ENCODE assay signal across 16 cellular contexts in genomic region chr5:118441956-118442355, GRCh38.
A peak's percentile ranks its signal among the peaks of the same experiment; 100 is the strongest.
DNase-seq lines count a peak whose midpoint lies in the region; ATAC-seq and TF ChIP-seq lines count a peak whose summit lies in the region.
"Had no signal": no experiment of that assay in that cellular context is flagged by ENCODE, and none has a peak within 500 bp of the region (broad histone marks: within the 10 kb centered on the region; RNA-seq: fewer than 3 reads in every experiment).

No MANE protein-coding gene starts in this region.

- DNase-seq in left ventricle myocardium inferior: no peak
- no peak for DNase-seq in right atrium auricular region (ENCODE audit: low spot score)
- DNase-seq in WTC11 (ENCODE audit: low spot score): no peak
- no peak for DNase-seq in left ventricle myocardium superior
- no peak for DNase-seq in NCI-H146 (lab: John Stamatoyannopoulos, UW)
- DNase-seq: C1 segment of cervical spinal cord; Calu3; CD4-positive, alpha-beta memory T cell; COR-L47; DMS53; DMS79 treated with DMSO at 0.1 percent for 48 hours; GF-D8; GOT3; H7; HCEC 1CT had no signal

- H3K36me3 ChIP-seq in left ventricle myocardium inferior (no peaks in the 10 kb centered on the region), right atrium auricular region (no peaks in the 10 kb centered on the region)

- POLR2A ChIA-PET in WTC11 (lab: Charles Lee): no interaction called here

- H3K4me1 ChIP-seq in left ventricle myocardium inferior (peaks cover 22% of the 10 kb centered on the region), right atrium auricular region (peaks cover 0 to 11% of the 10 kb centered on the region in 2 donors)

- H3K27me3 ChIP-seq in left ventricle myocardium inferior (ENCODE audit: low read depth) (no peaks in the 10 kb centered on the region), right atrium auricular region (no peaks in the 10 kb centered on the region)

- intact Hi-C loops in left ventricle myocardium inferior (cut with micrococcal nuclease): no loop called here
- intact Hi-C loops in left ventricle myocardium superior (cut with micrococcal nuclease): no loop called here

- H3K9me3 Mint-ChIP-seq in WTC11: peaks cover 15% of the 10 kb centered on the region

- no peak overlapping the region for H3K4me3 Mint-ChIP-seq in WTC11
- H3K4me3 Mint-ChIP-seq: CD4-positive, alpha-beta memory T cell had no signal

- H3K4me3 ChIP-seq in left ventricle myocardium inferior (no peak overlapping the region), right atrium auricular region (no peak overlapping the region)

- 0 out of 2 replicates have a peak overlapping the region, but pooled peaks have one; percentile 12 for H3K27ac Mint-ChIP-seq in WTC11
- H3K27ac Mint-ChIP-seq: CD4-positive, alpha-beta memory T cell had no signal

- no peak for ATAC-seq in WTC11
- ATAC-seq in left ventricle myocardium superior: peak; percentile 53
- no peak for ATAC-seq in HG03378 (IDR thresholded peaks at IDR 0.05; ENCODE audit: unreplicated experiment)

- no peak for TF ChIP-seq CTCF in left ventricle myocardium inferior (IDR thresholded peaks at IDR 0.05; ENCODE audit: borderline replicate concordance)
- TF ChIP-seq CTCF in right atrium auricular region (IDR thresholded peaks at IDR 0.05): no peak
- no peak for TF ChIP-seq CTCF in WTC11 (IDR thresholded peaks at IDR 0.05)

- peaks cover 28% of the 10 kb centered on the region for H3K4me1 Mint-ChIP-seq in WTC11
- H3K4me1 Mint-ChIP-seq: CD4-positive, alpha-beta memory T cell had no signal

- H3K36me3 Mint-ChIP-seq in WTC11: peaks cover 10% of the 10 kb centered on the region
- H3K36me3 Mint-ChIP-seq: CD4-positive, alpha-beta memory T cell had no signal

- H3K27ac ChIP-seq in left ventricle myocardium inferior (replicated peaks) (peak overlapping the region; percentile 6), right atrium auricular region (peak overlapping the region in 1 of 2 donors; percentile 64)

- CTCF ChIA-PET in WTC11 (lab: Charles Lee): no interaction called here

- H3K9me3 ChIP-seq in left ventricle myocardium inferior (replicated peaks) (no peaks in the 10 kb centered on the region), right atrium auricular region (no peaks in the 10 kb centered on the region)

- H3K27me3 Mint-ChIP-seq in WTC11 (ENCODE audit: low read depth): no peaks in the 10 kb centered on the region; the same call in 1 of the 2 replicates
- H3K27me3 Mint-ChIP-seq: CD4-positive, alpha-beta memory T cell had no signal

TF ChIP-seq in WTC11, 78 proteins besides CTCF, POLR2A, EP300 and RAD21:
- no peak for TF ChIP-seq MYBL2 (CRISPR knock-in tag; IDR thresholded peaks at IDR 0.05)
